8 cellular contexts compared by ENCODE assay signal in genomic region chr11:119100960-119101349, GRCh38. TPM values are rescaled to one million over a fixed set of nuclear protein-coding genes. Genes with fewer than 3 reads are reported as not detected.
DNase-seq lines count a peak whose midpoint lies in the region; ATAC-seq and TF ChIP-seq lines count a peak whose summit lies in the region.

No MANE protein-coding gene starts in this region.

- DNase-seq in activated CD4-positive, alpha-beta T cell treated with anti-CD3 and anti-CD28 coated beads, Interleukin-2, amount 10 ng/mL, durations not matched to agents 7 days and 5 days: no peak
- DNase-seq in activated CD4-positive, alpha-beta T cell treated with anti-CD3 and anti-CD28 coated beads for 1 hour: no peak
- DNase-seq in activated naive CD8-positive, alpha-beta T cell treated with anti-CD3 and anti-CD28 coated beads, Interleukin-2, amount 50 U/mL, for 24 hours: no peak
- no peak for DNase-seq in left lung
- DNase-seq in thoracic aorta (ENCODE audit: low spot score): no peak
- no peak for DNase-seq in NCI-H2029 treated with DMSO at 0.1 percent for 48 hours (lab: John Stamatoyannopoulos, UW)
- no peak for DNase-seq in NCI-H1436 (lab: John Stamatoyannopoulos, UW)
- no peak for DNase-seq in activated gamma-delta T cell (lab: John Stamatoyannopoulos, UW)

- no peaks in the 10 kb centered on the region for H3K27me3 ChIP-seq in left lung
- H3K27me3 ChIP-seq in thoracic aorta (replicated peaks; ENCODE audit: insufficient read depth): no peaks in the 10 kb centered on the region

- H3K9me3 ChIP-seq in left lung (no peaks in the 10 kb centered on the region), thoracic aorta (no peaks in the 10 kb centered on the region)

- peak overlapping the region in 1 of 2 donors; percentile 92 for H3K27ac ChIP-seq in left lung
- peak overlapping the region in 1 of 2 donors; percentile 93 for H3K27ac ChIP-seq in thoracic aorta

- peaks cover 0 to 20% of the 10 kb centered on the region in 2 donors for H3K36me3 ChIP-seq in left lung
- H3K36me3 ChIP-seq in thoracic aorta: peaks cover 18% of the 10 kb centered on the region

- H3K9me3 Mint-ChIP-seq in activated CD4-positive, alpha-beta T cell treated with anti-CD3 and anti-CD28 coated beads, Interleukin-2, amount 10 ng/mL, durations not matched to agents 7 days and 5 days: no peaks in the 10 kb centered on the region
- no peaks in the 10 kb centered on the region for H3K9me3 Mint-ChIP-seq in activated naive CD8-positive, alpha-beta T cell treated with anti-CD3 and anti-CD28 coated beads, Interleukin-2, amount 50 U/mL, for 24 hours

- intact Hi-C loops in left lung (cut with DNase I): no loop called here

- no peak for TF ChIP-seq CTCF in left lung (IDR thresholded peaks at IDR 0.05)
- no peak for TF ChIP-seq CTCF in thoracic aorta (IDR thresholded peaks at IDR 0.05)

- peaks cover 34% of the 10 kb centered on the region for H3K36me3 Mint-ChIP-seq in activated CD4-positive, alpha-beta T cell treated with anti-CD3 and anti-CD28 coated beads, Interleukin-2, amount 10 ng/mL, durations not matched to agents 7 days and 5 days (ENCODE audit: low read depth)
- peaks cover 35% of the 10 kb centered on the region for H3K36me3 Mint-ChIP-seq in activated naive CD8-positive, alpha-beta T cell treated with anti-CD3 and anti-CD28 coated beads, Interleukin-2, amount 50 U/mL, for 24 hours (ENCODE audit: low read depth)

- H3K4me3 ChIP-seq in left lung: peak overlapping the region; percentile 73 to 87
- H3K4me3 ChIP-seq in thoracic aorta: peak overlapping the region; percentile 89

- CTCF ChIA-PET in activated CD4-positive, alpha-beta T cell treated with anti-CD3 and anti-CD28 coated beads, Interleukin-2, amount 10 ng/mL, durations not matched to agents 7 days and 5 days (lab: Charles Lee): interaction anchor here (0.6 to 1.9 kb wide), 3 partner anchors 11 to 673 kb away, joined by 4 to 7 read pairs (median 5); no protein-coding TSS in a partner anchor

- H3K27me3 Mint-ChIP-seq in activated CD4-positive, alpha-beta T cell treated with anti-CD3 and anti-CD28 coated beads, Interleukin-2, amount 10 ng/mL, durations not matched to agents 7 days and 5 days: no peaks in the 10 kb centered on the region
- no peaks in the 10 kb centered on the region for H3K27me3 Mint-ChIP-seq in activated naive CD8-positive, alpha-beta T cell treated with anti-CD3 and anti-CD28 coated beads, Interleukin-2, amount 50 U/mL, for 24 hours

- H3K4me3 Mint-ChIP-seq in activated CD4-positive, alpha-beta T cell treated with anti-CD3 and anti-CD28 coated beads, Interleukin-2, amount 10 ng/mL, durations not matched to agents 7 days and 5 days: peak overlapping the region; percentile 90
- H3K4me3 Mint-ChIP-seq in activated naive CD8-positive, alpha-beta T cell treated with anti-CD3 and anti-CD28 coated beads, Interleukin-2, amount 50 U/mL, for 24 hours: peak overlapping the region; percentile 89

- peak overlapping the region; percentile 99 for H3K27ac Mint-ChIP-seq in activated CD4-positive, alpha-beta T cell treated with anti-CD3 and anti-CD28 coated beads, Interleukin-2, amount 10 ng/mL, durations not matched to agents 7 days and 5 days
- peak overlapping the region; percentile 98 for H3K27ac Mint-ChIP-seq in activated naive CD8-positive, alpha-beta T cell treated with anti-CD3 and anti-CD28 coated beads, Interleukin-2, amount 50 U/mL, for 24 hours

- H3K4me1 ChIP-seq in left lung (peaks cover 14 to 37% of the 10 kb centered on the region in 2 donors), thoracic aorta (ENCODE audit: control insufficient read depth in 1 of 2, low read depth in 2 of 2) (peaks cover 16 to 29% of the 10 kb centered on the region in 2 donors)

- no peak for ATAC-seq in activated naive CD8-positive, alpha-beta T cell treated with anti-CD3 and anti-CD28 coated beads, Interleukin-2, amount 50 U/mL, for 24 hours
- ATAC-seq in left lung (no peak), thoracic aorta (ENCODE audit: insufficient number of reproducible peaks, low FRiP score, low read depth) (no peak)

- H3K4me1 Mint-ChIP-seq in activated CD4-positive, alpha-beta T cell treated with anti-CD3 and anti-CD28 coated beads, Interleukin-2, amount 10 ng/mL, durations not matched to agents 7 days and 5 days: peaks cover 60% of the 10 kb centered on the region
- H3K4me1 Mint-ChIP-seq in activated naive CD8-positive, alpha-beta T cell treated with anti-CD3 and anti-CD28 coated beads, Interleukin-2, amount 50 U/mL, for 24 hours: peaks cover 41% of the 10 kb centered on the region

- POLR2A ChIA-PET in activated CD4-positive, alpha-beta T cell treated with anti-CD3 and anti-CD28 coated beads, Interleukin-2, amount 10 ng/mL, durations not matched to agents 7 days and 5 days (lab: Charles Lee): no interaction called here

RNA-seq across cellular contexts. Expression of gene DPAGT1, which starts 0.7 kb away (rescaled TPM):
- total RNA-seq in activated CD4-positive, alpha-beta T cell treated with anti-CD3 and anti-CD28 coated beads, Interleukin-2, amount 10 ng/mL, durations not matched to agents 7 days and 5 days: 10 to 100 TPM; 48.7 to 60.3 TPM
- total RNA-seq in left lung (10 to 100 TPM; 50.3 to 56.2 TPM), thoracic aorta (10 to 100 TPM; 21.4 to 44.3 TPM)

RNA-seq across cellular contexts. Expression of gene C2CD2L, which starts 6.2 kb away (rescaled TPM):
- 10 to 100 TPM; 28.4 to 30.0 TPM for total RNA-seq in activated CD4-positive, alpha-beta T cell treated with anti-CD3 and anti-CD28 coated beads, Interleukin-2, amount 10 ng/mL, durations not matched to agents 7 days and 5 days
- total RNA-seq in left lung (10 to 100 TPM; 16.6 to 18.6 TPM), thoracic aorta (10 to 100 TPM; 10.0 to 13.4 TPM)

RNA-seq across cellular contexts. Expression of gene HMBS, which starts 16.3 kb away (rescaled TPM):
- total RNA-seq in activated CD4-positive, alpha-beta T cell treated with anti-CD3 and anti-CD28 coated beads, Interleukin-2, amount 10 ng/mL, durations not matched to agents 7 days and 5 days: 10 to 100 TPM; 21.6 to 23.2 TPM
- total RNA-seq in left lung (10 to 100 TPM; 16.5 to 32.0 TPM), thoracic aorta (10 to 100 TPM in 1 of 2 donors, 1 to 10 TPM in 1; 5.7 to 27.2 TPM)

RNA-seq across cellular contexts. Expression of gene HINFP, which starts 20.4 kb away (rescaled TPM):
- total RNA-seq in activated CD4-positive, alpha-beta T cell treated with anti-CD3 and anti-CD28 coated beads, Interleukin-2, amount 10 ng/mL, durations not matched to agents 7 days and 5 days: 10 to 100 TPM; 47.6 to 48.0 TPM
- 10 to 100 TPM; 21.6 to 22.2 TPM for total RNA-seq in left lung
- 10 to 100 TPM; 13.4 to 34.7 TPM for total RNA-seq in thoracic aorta

RNA-seq across cellular contexts. Expression of gene VPS11, which starts 33.3 kb away (rescaled TPM):
- total RNA-seq in activated CD4-positive, alpha-beta T cell treated with anti-CD3 and anti-CD28 coated beads, Interleukin-2, amount 10 ng/mL, durations not matched to agents 7 days and 5 days: 10 to 100 TPM; 39.7 to 40.0 TPM
- total RNA-seq in left lung (10 to 100 TPM; 30.5 to 35.0 TPM), thoracic aorta (10 to 100 TPM; 32.0 to 35.3 TPM)
